In the genomic region with DNA sequence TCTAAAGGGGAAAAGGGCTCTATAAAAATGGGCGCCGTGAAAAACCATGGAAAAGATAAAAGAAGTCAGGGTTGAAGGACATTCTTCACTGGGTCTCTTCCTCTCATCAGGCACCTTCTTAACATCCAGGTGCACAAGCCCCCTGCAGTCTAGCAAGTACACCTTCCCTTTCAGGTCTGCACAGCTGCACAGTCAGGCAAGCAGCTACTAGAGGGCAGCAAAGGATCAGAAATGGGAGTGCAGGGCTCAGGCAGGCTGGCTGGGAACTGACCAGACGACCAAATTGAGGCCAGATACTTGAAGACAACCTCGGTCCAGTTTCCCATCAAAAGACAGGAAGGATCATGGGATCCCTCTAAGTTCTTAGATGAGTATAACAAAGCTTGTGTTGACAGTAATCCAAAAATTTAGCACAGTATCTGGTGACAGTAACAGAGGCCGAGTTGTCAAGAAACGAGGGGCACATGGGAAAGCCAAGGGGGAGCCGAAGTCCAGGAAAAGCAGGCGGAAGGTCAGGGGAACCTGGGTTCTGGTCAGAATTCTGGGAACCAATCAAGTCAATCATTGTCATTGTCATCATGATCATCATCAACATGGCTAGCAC, we compare ENCODE assay signal across 8 cellular contexts. TPM values are rescaled to one million over a fixed set of nuclear protein-coding genes. Genes with fewer than 3 reads are reported as not detected.
DNase-seq lines count a peak whose midpoint lies in the region; ATAC-seq, FAIRE-seq and TF ChIP-seq lines count a peak whose summit lies in the region.

No MANE protein-coding gene starts in this region.

- CTCF ChIA-PET in A549 (lab: Yijun Ruan, JAX) = interaction anchor here (0.6 to 1.5 kb wide), 8 partner anchors 11 to 410 kb away, joined by 3 to 4 read pairs (median 3); no protein-coding TSS in a partner anchor
- CTCF ChIA-PET in activated CD4-positive, alpha-beta T cell treated with anti-CD3 and anti-CD28 coated beads, Interleukin-2, amount 10 ng/mL, durations not matched to agents 7 days and 5 days (lab: Charles Lee) = no interaction called here

- H3K79me2 ChIP-seq in parathyroid adenoma = peaks cover 29% of the 10 kb centered on the region

- H3K4me3 ChIP-seq in A549 = no peak overlapping the region
- H3K4me3 ChIP-seq in parathyroid adenoma (ENCODE audit: low read depth, low read length) = no peak overlapping the region

- H3K9ac ChIP-seq in parathyroid adenoma = no peak overlapping the region

- DNase-seq in A549 (ENCODE audit: low read depth in 1 of 2, low spot score in 1 of 2) = peak; percentile 35 to 71
- peak; percentile 75 for DNase-seq in NCI-H2196 (lab: John Stamatoyannopoulos, UW; ENCODE audit: unreplicated experiment)
- DNase-seq in activated CD4-positive, alpha-beta T cell treated with anti-CD3 and anti-CD28 coated beads, Interleukin-2, amount 10 ng/mL, durations not matched to agents 7 days and 5 days = peak; percentile 46
- peak; percentile 30 for DNase-seq in foreskin melanocyte

- no peak for TF ChIP-seq EP300 in A549 (IDR thresholded peaks at IDR 0.05)

- WGBS in A549 (ENCODE audit: missing lambda C conversion rate) = 58% methylated on average over 8 of the region's 8 CpGs

- H3K36me3 ChIP-seq in parathyroid adenoma (ENCODE audit: control insufficient read depth, insufficient read depth, low read length) = no peaks in the 10 kb centered on the region

- POLR2A ChIA-PET in A549 (lab: Yijun Ruan, JAX) = no interaction called here
- POLR2A ChIA-PET in activated CD4-positive, alpha-beta T cell treated with anti-CD3 and anti-CD28 coated beads, Interleukin-2, amount 10 ng/mL, durations not matched to agents 7 days and 5 days (lab: Charles Lee) = no interaction called here

- H3K4me1 Mint-ChIP-seq in activated CD4-positive, alpha-beta T cell treated with anti-CD3 and anti-CD28 coated beads, Interleukin-2, amount 10 ng/mL, durations not matched to agents 7 days and 5 days = peaks cover 2% of the 10 kb centered on the region

- no peak for FAIRE-seq in A549 (lab: Jason Lieb, UNC)

- peaks cover 8% of the 10 kb centered on the region for H3K27me3 Mint-ChIP-seq in activated CD4-positive, alpha-beta T cell treated with anti-CD3 and anti-CD28 coated beads, Interleukin-2, amount 10 ng/mL, durations not matched to agents 7 days and 5 days

- H3K4me1 ChIP-seq in A549 (no peaks in the 10 kb centered on the region), parathyroid adenoma (peaks cover under 1% of the 10 kb centered on the region)

- H3K4me3 Mint-ChIP-seq in activated CD4-positive, alpha-beta T cell treated with anti-CD3 and anti-CD28 coated beads, Interleukin-2, amount 10 ng/mL, durations not matched to agents 7 days and 5 days = no peak overlapping the region

- TF ChIP-seq CTCF in A549 (IDR thresholded peaks at IDR 0.05) (peak; percentile 55), GM12873 (IDR thresholded peaks at IDR 0.05; ENCODE audit: insufficient read depth, low read depth, low read length, missing control alignments) (peak; percentile 78), parathyroid adenoma (IDR thresholded peaks at IDR 0.05) (peak; percentile 76)

- no peaks in the 10 kb centered on the region for H3K36me3 Mint-ChIP-seq in activated CD4-positive, alpha-beta T cell treated with anti-CD3 and anti-CD28 coated beads, Interleukin-2, amount 10 ng/mL, durations not matched to agents 7 days and 5 days (ENCODE audit: low read depth)

- ATAC-seq in A549 (peak; percentile 93 to 97), HG02981 (IDR thresholded peaks at IDR 0.05; ENCODE audit: unreplicated experiment) (peak; percentile 70), GM18520 (IDR thresholded peaks at IDR 0.05; ENCODE audit: unreplicated experiment) (no peak)

- H3K27ac ChIP-seq in A549 (no peak overlapping the region), parathyroid adenoma (no peak overlapping the region)

- H3K27ac Mint-ChIP-seq in activated CD4-positive, alpha-beta T cell treated with anti-CD3 and anti-CD28 coated beads, Interleukin-2, amount 10 ng/mL, durations not matched to agents 7 days and 5 days = no peak overlapping the region

- TF ChIP-seq POLR2A in A549 (IDR thresholded peaks at IDR 0.05; ENCODE audit: low read length) = no peak

- no peaks in the 10 kb centered on the region for H3K9me3 Mint-ChIP-seq in activated CD4-positive, alpha-beta T cell treated with anti-CD3 and anti-CD28 coated beads, Interleukin-2, amount 10 ng/mL, durations not matched to agents 7 days and 5 days

- H3K4me2 ChIP-seq in A549 = no peak overlapping the region
- no peak overlapping the region for H3K4me2 ChIP-seq in parathyroid adenoma (ENCODE audit: low read length)

- no peak overlapping the region for H2AFZ ChIP-seq in parathyroid adenoma

- H3K9me3 ChIP-seq in A549 (no peaks in the 10 kb centered on the region), parathyroid adenoma (ENCODE audit: control insufficient read depth, low read length) (no peaks in the 10 kb centered on the region)

- no peaks in the 10 kb centered on the region for H3K27me3 ChIP-seq in parathyroid adenoma (ENCODE audit: control insufficient read depth, insufficient read depth, low read length)

- peak; percentile 67 to 77 for TF ChIP-seq RAD21 in A549 (conservative IDR thresholded peaks at IDR 0.05 in 1 of 2, IDR thresholded peaks at IDR 0.05 in 1 of 2)

TF ChIP-seq in A549, 52 proteins besides CTCF, POLR2A, EP300 and RAD21:
- TF ChIP-seq SMC3 (IDR thresholded peaks at IDR 0.05) = peak; percentile 55
- no peak for TF ChIP-seq ZC3H11A (IDR thresholded peaks at IDR 0.05)

RNA-seq across cellular contexts. Expression of a gene that starts 10.1 kb away (rescaled TPM):
- polyA plus RNA-seq in A549 (2011; rRNA removed) (4.6 and 5.5 TPM in 2 replicates), A549 (2017; fragmentation: RNase III; extraction: RNeasy Plus Mini Kit Qiagen cat#74134 plus additional on column Dnase treatment) (1.6 to 5.8 TPM (median 2.3 TPM) in 3 replicates)
- 1.4 and 1.8 TPM in 2 replicates for polyA plus RNA-seq in A549 (2012; cell fraction: cytosol; rRNA removed)
- 1.2 and 2.6 TPM in 2 replicates for polyA plus RNA-seq in A549 (2012; cell fraction: nucleus; rRNA removed)
- 12.9 and 13.1 TPM in 2 replicates for polyA minus RNA-seq in A549 (2011; rRNA and poly(A)+ RNA removed)
- total RNA-seq in activated CD4-positive, alpha-beta T cell treated with anti-CD3 and anti-CD28 coated beads, Interleukin-2, amount 10 ng/mL, durations not matched to agents 7 days and 5 days = 1 to 10 TPM in 1 of 2 experiments, under 1 TPM in 1; 0.85 to 1.6 TPM
